In genomic region chr14:24110060-24110459, GRCh38 we compare ENCODE assay signal across 21 cellular contexts. TPM values are rescaled to one million over a fixed set of nuclear protein-coding genes. Genes with fewer than 3 reads are reported as not detected.
DNase-seq lines count a peak whose midpoint lies in the region; ATAC-seq and TF ChIP-seq lines count a peak whose summit lies in the region.
"Had no signal": no experiment of that assay in that cellular context is flagged by ENCODE, and none has a peak within 500 bp of the region (broad histone marks: within the 10 kb centered on the region; RNA-seq: fewer than 3 reads in every experiment).

No MANE protein-coding gene starts in this region.

- H3K27ac ChIP-seq in CD4-positive, alpha-beta T cell (ENCODE audit: low read depth, low read length), result no peak overlapping the region
- no peak overlapping the region for H3K27ac ChIP-seq in HEK293 (ENCODE audit: extremely low read depth, low read depth, low read length)
- H3K27ac ChIP-seq in RWPE1, result peak overlapping the region; percentile 64
- no peak overlapping the region for H3K27ac ChIP-seq in CD8-positive, alpha-beta memory T cell (ENCODE audit: low read depth, low read length)
- H3K27ac ChIP-seq: SJSA1 had no signal

- H3K9me3 ChIP-seq in CD4-positive, alpha-beta T cell (ENCODE audit: control insufficient read depth, low read length), result no peaks in the 10 kb centered on the region
- H3K9me3 ChIP-seq in HEK293 (ENCODE audit: control insufficient read depth, insufficient read depth, low read depth, low read length), result no peaks in the 10 kb centered on the region
- H3K9me3 ChIP-seq in CD8-positive, alpha-beta memory T cell (ENCODE audit: low read length), result no peaks in the 10 kb centered on the region
- H3K9me3 ChIP-seq: SJSA1 had no signal

- H3K27me3 ChIP-seq in CD4-positive, alpha-beta T cell (ENCODE audit: control insufficient read depth, insufficient read depth, low read length), result no peaks in the 10 kb centered on the region
- H3K27me3 ChIP-seq in CD8-positive, alpha-beta memory T cell (ENCODE audit: insufficient read depth, low read length, poor library complexity, severe bottlenecking), result no peaks in the 10 kb centered on the region
- H3K27me3 ChIP-seq: SJSA1 had no signal

- DNase-seq in CD4-positive, alpha-beta T cell, result no peak
- DNase-seq in RWPE1 (ENCODE audit: low spot score) (no peak), epithelial cell of esophagus (ENCODE audit: low read depth) (peak; percentile 53), NCI-H748 (lab: John Stamatoyannopoulos, UW; ENCODE audit: unreplicated experiment) (no peak), GM13977 (ENCODE audit: low spot score) (no peak), NCI-H2107 (lab: John Stamatoyannopoulos, UW) (no peak)
- DNase-seq in CD8-positive, alpha-beta memory T cell, result no peak
- DNase-seq: ACHN; CD4-positive, alpha-beta memory T cell; H7; NCI-H1105; NCI-H187 treated with DMSO at 0.1 percent for 48 hours; NCI-H2171; NCI-H446 treated with DMSO at 0.1 percent for 48 hours; NCI-H774; SW 1271 had no signal

- in situ Hi-C loops in GM13977 (cut with MboI; ENCODE audit: low pct_unique_long_range_greater_than_20kb, low sequenced_read_pairs, unreplicated experiment), result no loop called here

- TF ChIP-seq CTCF in CD4-positive, alpha-beta T cell (IDR thresholded peaks at IDR 0.05), result no peak
- no peak for TF ChIP-seq CTCF in HEK293 (tag by site-specific recombination; IDR thresholded peaks at IDR 0.05)
- TF ChIP-seq CTCF in RWPE1 (conservative IDR thresholded peaks at IDR 0.05; ENCODE audit: low read depth), result no peak
- no peak for TF ChIP-seq CTCF in epithelial cell of esophagus (IDR thresholded peaks at IDR 0.05; ENCODE audit: insufficient read depth, low read depth, low read length, missing control alignments)
- no peak for TF ChIP-seq CTCF in GM13977 (IDR thresholded peaks at IDR 0.05; ENCODE audit: extremely low read depth, insufficient read depth, missing control alignments)

- no peak overlapping the region for H3K4me3 ChIP-seq in HEK293 (ENCODE audit: low read depth, low read length)
- H3K4me3 ChIP-seq in epithelial cell of esophagus (ENCODE audit: low read length), result no peak overlapping the region
- H3K4me3 ChIP-seq in CD8-positive, alpha-beta memory T cell (ENCODE audit: low read length), result no peak overlapping the region
- H3K4me3 ChIP-seq: SJSA1 had no signal

- peak overlapping the region; percentile 95 for H3K27ac Mint-ChIP-seq in CD4-positive, alpha-beta T cell
- H3K27ac Mint-ChIP-seq in CD8-positive, alpha-beta memory T cell, result peak overlapping the region in 3 of 8 donors; percentile 50 to 84 (median 69)

- no peak overlapping the region for H3K4me3 Mint-ChIP-seq in CD4-positive, alpha-beta T cell
- H3K4me3 Mint-ChIP-seq in CD8-positive, alpha-beta memory T cell, result no peak overlapping the region

- POLR2A ChIA-PET in CD4-positive, alpha-beta T cell (lab: Charles Lee), result interaction anchor here (0.6 to 5.2 kb wide), 10 partner anchors 15 to 1015 kb away, joined by 3 to 72 read pairs (median 4); partner anchors contain the start of genes ACIN1, C14orf119, EMC9 and IRF9
- POLR2A ChIA-PET in HEK293 (lab: Yijun Ruan, JAX) (interaction anchor here (0.5 to 7.1 kb wide), 7 partner anchors 12 to 399 kb away, joined by 3 to 56 read pairs (median 5); partner anchors contain the start of genes EMC9, PCK2 and PSME1), RWPE1 (lab: Yijun Ruan, JAX; ENCODE audit: low non-redundant PET) (no interaction called here)
- POLR2A ChIA-PET in CD8-positive, alpha-beta memory T cell (lab: Charles Lee), result interaction anchor here (0.5 to 2.9 kb wide), 6 partner anchors 16 to 132 kb away, joined by 3 to 26 read pairs (median 6); partner anchors contain the start of genes EMC9, PCK2 and TINF2

- CTCF ChIA-PET in CD4-positive, alpha-beta T cell (lab: Charles Lee), result interaction anchor here (0.7 to 5.3 kb wide), 6 partner anchors 20 to 104 kb away, joined by 3 to 48 read pairs (median 13); partner anchors contain the start of genes EMC9, IRF9, PSME2 and RNF31
- CTCF ChIA-PET in HEK293 (lab: Yijun Ruan, JAX) (interaction anchor here (0.6 to 8.9 kb wide), 13 partner anchors 9 to 821 kb away, joined by 3 to 163 read pairs (median 5); partner anchors contain the start of genes IRF9 and PCK2), RWPE1 (lab: Yijun Ruan, JAX) (interaction anchor here (0.6 to 3.6 kb wide), 3 partner anchors 48 to 532 kb away, joined by 3 to 39 read pairs (median 4); no protein-coding TSS in a partner anchor)
- CTCF ChIA-PET in CD8-positive, alpha-beta memory T cell (lab: Charles Lee), result interaction anchor here (0.7 to 11.6 kb wide), 17 partner anchors 8 to 478 kb away, joined by 3 to 185 read pairs (median 6); partner anchors contain the start of genes CHMP4A, EMC9, IRF9 and PCK2

- H3K36me3 ChIP-seq in HEK293 (ENCODE audit: control insufficient read depth in 2 of 2, insufficient read depth in 1 of 2, low read length in 2 of 2), result no peaks in the 10 kb centered on the region
- H3K36me3 ChIP-seq in CD8-positive, alpha-beta memory T cell (ENCODE audit: insufficient read depth, low read length), result no peaks in the 10 kb centered on the region
- H3K36me3 ChIP-seq: SJSA1 had no signal

- no peak for ATAC-seq in CD4-positive, alpha-beta T cell (ENCODE audit: poor library complexity)

- peaks cover 13% of the 10 kb centered on the region for H3K4me1 Mint-ChIP-seq in CD4-positive, alpha-beta T cell (ENCODE audit: low read depth)
- H3K4me1 Mint-ChIP-seq in CD8-positive, alpha-beta memory T cell, result peaks cover 12 to 18% (median 12%) of the 10 kb centered on the region in 3 donors

- no peaks in the 10 kb centered on the region for H3K27me3 Mint-ChIP-seq in CD4-positive, alpha-beta T cell
- H3K27me3 Mint-ChIP-seq in CD8-positive, alpha-beta memory T cell, result peaks cover 0 to 5% of the 10 kb centered on the region in 2 donors
- H3K27me3 Mint-ChIP-seq: CD4-positive, alpha-beta memory T cell had no signal

- intact Hi-C loops in CD4-positive, alpha-beta T cell (cut with DNase I, micrococcal nuclease), result loop anchor here (5.0 to 10.0 kb wide), 4 partner anchors 187 to 643 kb away; partner anchors contain the start of genes AP1G2 (in 1 of the 2), DHRS1 (in 1 of the 2), NGDN (in 1 of the 2) and NOP9 (in 1 of the 2)

- no peaks in the 10 kb centered on the region for H3K4me1 ChIP-seq in HEK293 (ENCODE audit: control insufficient read depth, insufficient read depth, low read length)
- H3K4me1 ChIP-seq in CD8-positive, alpha-beta memory T cell (ENCODE audit: insufficient read depth, low read length), result peaks cover 16% of the 10 kb centered on the region
- H3K4me1 ChIP-seq: SJSA1 had no signal

- H3K9me3 Mint-ChIP-seq in CD4-positive, alpha-beta T cell, result no peaks in the 10 kb centered on the region
- H3K9me3 Mint-ChIP-seq in CD8-positive, alpha-beta memory T cell, result no peaks in the 10 kb centered on the region

- peaks cover 18% of the 10 kb centered on the region for H3K36me3 Mint-ChIP-seq in CD4-positive, alpha-beta T cell (ENCODE audit: low read depth)
- peaks cover 0 to 14% (median 0%) of the 10 kb centered on the region in 3 donors for H3K36me3 Mint-ChIP-seq in CD8-positive, alpha-beta memory T cell

TF ChIP-seq in HEK293, 187 proteins besides CTCF, POLR2A, EP300 and RAD21:
- TF ChIP-seq ZNF777 (tag by site-specific recombination; IDR thresholded peaks at IDR 0.05; ENCODE audit: borderline replicate concordance) (no peak), ZNF529 (tag by site-specific recombination; IDR thresholded peaks at IDR 0.05; ENCODE audit: insufficient replicate concordance) (no peak), ATF2 (tag by site-specific recombination; IDR thresholded peaks at IDR 0.05; ENCODE audit: low read depth) (0 out of 2 replicates have a peak, but pooled peaks have one; percentile 34)

RNA-seq across cellular contexts. Expression of gene DCAF11, which starts 4.5 kb away (rescaled TPM):
- total RNA-seq in CD4-positive, alpha-beta T cell, result 10 to 100 TPM; 74.8 to 75.3 TPM
- total RNA-seq in CD8-positive, alpha-beta memory T cell, result 10 to 100 TPM; 69.0 to 72.4 TPM
- 83.9 TPM for polyA plus RNA-seq in CD8-positive, alpha-beta memory T cell

RNA-seq across cellular contexts. Expression of gene NRL, which starts 4.7 kb away (rescaled TPM):
- 1 to 10 TPM; 1.6 to 1.9 TPM for total RNA-seq in CD4-positive, alpha-beta T cell
- total RNA-seq in CD8-positive, alpha-beta memory T cell, result 1 to 10 TPM; 1.5 to 1.6 TPM
- polyA plus RNA-seq in CD8-positive, alpha-beta memory T cell, result 1.5 TPM

RNA-seq across cellular contexts. Expression of gene PCK2, which starts 15.9 kb away (rescaled TPM):
- total RNA-seq in CD4-positive, alpha-beta T cell, result 1 to 10 TPM; 5.2 to 7.4 TPM
- 10 to 100 TPM; 79.6 to 88.3 TPM for total RNA-seq in CD8-positive, alpha-beta memory T cell
- polyA plus RNA-seq in CD8-positive, alpha-beta memory T cell, result 16.9 TPM

RNA-seq across cellular contexts. Expression of gene FITM1, which starts 20.4 kb away (rescaled TPM):
- 1 to 10 TPM; 1.5 to 1.7 TPM for total RNA-seq in CD4-positive, alpha-beta T cell
- total RNA-seq in CD8-positive, alpha-beta memory T cell, result 1 to 10 TPM in 1 of 2 experiments, under 1 TPM in 1; 0.58 to 1.1 TPM
- not detected for polyA plus RNA-seq in CD8-positive, alpha-beta memory T cell
- total RNA-seq: Daoy, H7, HT1080, RPMI7951, SJSA1 had no signal

RNA-seq across cellular contexts. Expression of gene PSME1, which starts 25.9 kb away (rescaled TPM):
- total RNA-seq in CD4-positive, alpha-beta T cell, result 100 to 1,000 TPM; 166 to 171 TPM
- total RNA-seq in CD8-positive, alpha-beta memory T cell, result 100 to 1,000 TPM; 343 to 347 TPM
- polyA plus RNA-seq in CD8-positive, alpha-beta memory T cell, result 1,041 TPM

Comparison
In these comparisons a context has a peak if more than half of its experiments do, and no peak if none do; other contexts are left out.
1. RNA of gene PCK2, which starts 15.9 kb away (total RNA-seq): 79.6 to 88.3 TPM in CD8-positive, alpha-beta memory T cell; 5.2 to 7.4 TPM in CD4-positive, alpha-beta T cell; every median in the first group is over 4 times any median in the second.